Comparison of ENCODE assay signal across 1 cellular context in the genomic region with DNA sequence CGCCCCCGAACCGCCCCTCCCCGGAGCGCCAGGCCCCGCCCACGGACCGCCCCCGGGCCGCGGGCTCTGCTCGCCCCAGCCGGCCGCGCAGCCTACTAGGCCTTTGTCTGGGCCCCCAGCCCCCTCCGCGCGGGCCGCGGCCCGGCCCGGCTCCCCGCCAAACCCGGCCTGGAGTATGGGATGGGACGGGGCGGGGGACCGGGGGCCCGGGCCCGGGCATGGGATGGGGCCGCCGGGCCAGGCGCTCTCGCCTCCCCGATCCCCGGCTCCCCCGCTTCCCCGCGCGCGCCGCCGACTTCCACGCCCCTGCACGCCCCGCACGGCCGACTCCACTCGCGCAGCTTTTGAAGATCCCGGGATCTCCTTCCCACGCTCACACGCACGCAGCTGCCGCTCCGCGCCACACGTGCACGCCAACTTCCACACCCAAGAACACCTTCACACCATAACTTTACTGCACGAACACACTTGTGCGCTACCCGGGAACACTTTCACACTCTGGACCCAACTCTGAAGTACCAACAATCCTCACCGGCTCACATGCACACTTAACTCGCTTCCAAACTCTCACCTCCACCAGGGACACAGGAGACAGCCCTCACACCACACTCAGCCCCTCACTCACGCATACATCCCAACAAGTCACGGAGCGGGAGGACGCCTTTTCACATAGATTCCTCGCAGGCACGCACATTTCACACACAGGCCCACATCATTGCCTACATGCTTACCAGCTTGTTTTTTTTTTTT.
TF ChIP-seq lines count a peak whose summit lies in the region.

No MANE protein-coding gene starts in this region.

TF ChIP-seq in HepG2, 621 proteins besides CTCF, POLR2A, EP300 and RAD21 (continued from another document and continues in another):
- TF ChIP-seq, protein P1, sequence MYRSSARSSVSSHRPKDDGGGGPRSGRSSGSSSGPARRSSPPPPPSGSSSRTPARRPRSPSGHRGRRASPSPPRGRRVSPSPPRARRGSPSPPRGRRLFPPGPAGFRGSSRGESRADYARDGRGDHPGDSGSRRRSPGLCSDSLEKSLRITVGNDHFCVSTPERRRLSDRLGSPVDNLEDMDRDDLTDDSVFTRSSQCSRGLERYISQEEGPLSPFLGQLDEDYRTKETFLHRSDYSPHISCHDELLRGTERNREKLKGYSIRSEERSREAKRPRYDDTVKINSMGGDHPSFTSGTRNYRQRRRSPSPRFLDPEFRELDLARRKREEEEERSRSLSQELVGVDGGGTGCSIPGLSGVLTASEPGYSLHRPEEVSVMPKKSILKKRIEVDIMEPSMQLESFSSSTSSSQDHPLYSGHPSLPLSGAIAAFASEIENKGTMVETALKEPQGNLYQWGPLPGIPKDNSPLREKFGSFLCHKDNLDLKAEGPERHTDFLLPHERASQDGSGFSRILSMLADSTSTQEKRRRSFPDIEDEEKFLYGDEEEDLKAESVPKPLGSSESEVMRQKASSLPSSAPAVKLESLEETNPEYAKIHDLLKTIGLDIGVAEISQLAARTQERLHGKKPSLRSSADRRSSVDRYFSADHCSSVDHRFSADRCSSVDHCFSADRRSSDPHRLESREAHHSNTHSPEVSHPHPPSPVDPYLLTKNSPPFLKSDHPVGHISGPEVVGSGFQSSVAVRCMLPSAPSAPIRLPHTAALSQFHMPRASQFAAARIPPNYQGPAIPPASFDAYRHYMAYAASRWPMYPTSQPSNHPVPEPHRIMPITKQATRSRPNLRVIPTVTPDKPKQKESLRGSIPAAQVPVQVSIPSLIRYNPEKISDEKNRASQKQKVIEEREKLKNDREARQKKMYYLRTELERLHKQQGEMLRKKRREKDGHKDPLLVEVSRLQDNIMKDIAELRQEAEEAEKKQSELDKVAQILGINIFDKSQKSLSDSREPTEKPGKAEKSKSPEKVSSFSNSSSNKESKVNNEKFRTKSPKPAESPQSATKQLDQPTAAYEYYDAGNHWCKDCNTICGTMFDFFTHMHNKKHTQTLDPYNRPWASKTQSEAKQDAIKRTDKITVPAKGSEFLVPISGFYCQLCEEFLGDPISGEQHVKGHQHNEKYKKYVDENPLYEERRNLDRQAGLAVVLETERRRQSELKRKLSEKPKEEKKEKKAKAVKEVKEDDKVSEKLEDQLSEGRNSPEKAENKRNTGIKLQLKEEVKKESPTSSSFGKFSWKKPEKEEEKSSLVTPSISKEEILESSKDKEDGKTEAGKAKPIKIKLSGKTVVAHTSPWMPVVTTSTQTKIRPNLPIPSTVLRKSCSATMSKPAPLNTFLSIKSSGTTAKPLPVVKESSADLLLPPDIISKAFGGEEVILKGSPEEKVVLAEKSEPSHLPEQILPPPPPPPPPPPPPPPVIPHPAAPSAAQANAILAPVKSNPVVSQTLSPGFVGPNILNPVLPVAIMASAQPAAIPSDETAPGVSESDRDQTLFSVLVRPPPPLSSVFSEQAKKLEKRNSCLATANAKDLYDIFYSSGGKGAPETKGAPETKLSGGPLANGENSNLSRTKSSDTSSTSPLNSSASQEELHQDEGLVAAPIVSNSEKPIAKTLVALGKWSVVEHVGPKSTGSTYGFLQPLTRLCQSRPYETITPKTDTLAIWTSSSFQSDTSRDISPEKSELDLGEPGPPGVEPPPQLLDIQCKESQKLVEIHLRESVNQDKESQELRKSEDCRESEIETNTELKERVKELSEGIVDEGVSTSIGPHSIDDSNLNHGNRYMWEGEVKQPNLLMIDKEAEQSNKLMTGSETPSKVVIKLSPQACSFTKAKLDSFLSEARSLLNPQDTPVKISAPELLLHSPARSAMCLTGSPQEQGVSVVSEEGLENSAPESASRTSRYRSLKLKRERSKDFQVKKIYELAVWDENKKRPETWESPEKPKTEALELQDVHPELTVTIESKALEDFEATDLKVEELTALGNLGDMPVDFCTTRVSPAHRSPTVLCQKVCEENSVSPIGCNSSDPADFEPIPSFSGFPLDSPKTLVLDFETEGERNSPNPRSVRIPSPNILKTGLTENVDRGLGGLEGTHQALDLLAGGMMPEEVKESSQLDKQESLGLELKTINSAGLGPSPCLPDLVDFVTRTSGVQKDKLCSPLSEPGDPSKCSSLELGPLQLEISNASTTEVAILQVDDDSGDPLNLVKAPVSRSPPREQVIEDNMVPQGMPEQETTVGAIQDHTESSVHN (CRISPR knock-in tag; IDR thresholded peaks at IDR 0.05) = 0 out of 2 replicates have a peak, but pooled peaks have one; percentile 53
- TF ChIP-seq ZNF354B (CRISPR knock-in tag; IDR thresholded peaks at IDR 0.05) (no peak), ZNF138 (CRISPR knock-in tag; IDR thresholded peaks at IDR 0.05; ENCODE audit: low read depth) (0 out of 2 replicates have a peak, but pooled peaks have one; percentile 57), ZNF720 (CRISPR knock-in tag; IDR thresholded peaks at IDR 0.05) (no peak), RNF2 (conservative IDR thresholded peaks at IDR 0.05; ENCODE audit: low read depth) (peak; percentile 42; the same call in 1 of the 2 replicates), ZBTB38 (CRISPR knock-in tag; IDR thresholded peaks at IDR 0.05) (peak; percentile 41; the same call in 1 of the 2 replicates), MEIS2 (CRISPR knock-in tag; IDR thresholded peaks at IDR 0.05) (no peak), RFXAP (CRISPR knock-in tag; IDR thresholded peaks at IDR 0.05; ENCODE audit: borderline replicate concordance) (no peak; the same call in 1 of the 2 replicates), ZNF232 (CRISPR knock-in tag; IDR thresholded peaks at IDR 0.05; ENCODE audit: borderline replicate concordance) (no peak), ZNF574 (CRISPR knock-in tag; IDR thresholded peaks at IDR 0.05) (no peak), ZNF570 (CRISPR knock-in tag; IDR thresholded peaks at IDR 0.05; ENCODE audit: borderline replicate concordance) (no peak), SRY (CRISPR knock-in tag; IDR thresholded peaks at IDR 0.05) (no peak), NFE2L2 (IDR thresholded peaks at IDR 0.05; ENCODE audit: low read length) (no peak), SALL1 (CRISPR knock-in tag; IDR thresholded peaks at IDR 0.05) (peak; percentile 61), KAT8 (CRISPR knock-in tag; IDR thresholded peaks at IDR 0.05) (0 out of 2 replicates have a peak, but pooled peaks have one; percentile 17), NKX3-1 (CRISPR knock-in tag; IDR thresholded peaks at IDR 0.05) (no peak), ZGPAT (CRISPR knock-in tag; IDR thresholded peaks at IDR 0.05) (0 out of 2 replicates have a peak, but pooled peaks have one; percentile 19), ZSCAN9 (CRISPR knock-in tag; IDR thresholded peaks at IDR 0.05; ENCODE audit: borderline replicate concordance) (no peak), ZNF282 (IDR thresholded peaks at IDR 0.05; ENCODE audit: partially characterized antibody) (no peak), CAMTA2 (CRISPR knock-in tag; IDR thresholded peaks at IDR 0.05; ENCODE audit: borderline replicate concordance) (no peak), TBX3 (IDR thresholded peaks at IDR 0.05; ENCODE audit: borderline replicate concordance) (0 out of 2 replicates have a peak, but pooled peaks have one; percentile 26), ZNF841 (CRISPR knock-in tag; IDR thresholded peaks at IDR 0.05; ENCODE audit: borderline replicate concordance) (no peak), ZFP62 (CRISPR knock-in tag; IDR thresholded peaks at IDR 0.05) (no peak), ZNF530 (CRISPR knock-in tag; IDR thresholded peaks at IDR 0.05; ENCODE audit: low read depth) (no peak), HIVEP1 (CRISPR knock-in tag; IDR thresholded peaks at IDR 0.05) (no peak)
- TF ChIP-seq, protein P2, sequence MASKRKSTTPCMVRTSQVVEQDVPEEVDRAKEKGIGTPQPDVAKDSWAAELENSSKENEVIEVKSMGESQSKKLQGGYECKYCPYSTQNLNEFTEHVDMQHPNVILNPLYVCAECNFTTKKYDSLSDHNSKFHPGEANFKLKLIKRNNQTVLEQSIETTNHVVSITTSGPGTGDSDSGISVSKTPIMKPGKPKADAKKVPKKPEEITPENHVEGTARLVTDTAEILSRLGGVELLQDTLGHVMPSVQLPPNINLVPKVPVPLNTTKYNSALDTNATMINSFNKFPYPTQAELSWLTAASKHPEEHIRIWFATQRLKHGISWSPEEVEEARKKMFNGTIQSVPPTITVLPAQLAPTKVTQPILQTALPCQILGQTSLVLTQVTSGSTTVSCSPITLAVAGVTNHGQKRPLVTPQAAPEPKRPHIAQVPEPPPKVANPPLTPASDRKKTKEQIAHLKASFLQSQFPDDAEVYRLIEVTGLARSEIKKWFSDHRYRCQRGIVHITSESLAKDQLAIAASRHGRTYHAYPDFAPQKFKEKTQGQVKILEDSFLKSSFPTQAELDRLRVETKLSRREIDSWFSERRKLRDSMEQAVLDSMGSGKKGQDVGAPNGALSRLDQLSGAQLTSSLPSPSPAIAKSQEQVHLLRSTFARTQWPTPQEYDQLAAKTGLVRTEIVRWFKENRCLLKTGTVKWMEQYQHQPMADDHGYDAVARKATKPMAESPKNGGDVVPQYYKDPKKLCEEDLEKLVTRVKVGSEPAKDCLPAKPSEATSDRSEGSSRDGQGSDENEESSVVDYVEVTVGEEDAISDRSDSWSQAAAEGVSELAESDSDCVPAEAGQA (IDR thresholded peaks at IDR 0.05; ENCODE audit: low read depth) = no peak
- TF ChIP-seq, protein P2 (CRISPR knock-in tag; IDR thresholded peaks at IDR 0.05; ENCODE audit: borderline replicate concordance) = no peak
- TF ChIP-seq, protein P3, sequence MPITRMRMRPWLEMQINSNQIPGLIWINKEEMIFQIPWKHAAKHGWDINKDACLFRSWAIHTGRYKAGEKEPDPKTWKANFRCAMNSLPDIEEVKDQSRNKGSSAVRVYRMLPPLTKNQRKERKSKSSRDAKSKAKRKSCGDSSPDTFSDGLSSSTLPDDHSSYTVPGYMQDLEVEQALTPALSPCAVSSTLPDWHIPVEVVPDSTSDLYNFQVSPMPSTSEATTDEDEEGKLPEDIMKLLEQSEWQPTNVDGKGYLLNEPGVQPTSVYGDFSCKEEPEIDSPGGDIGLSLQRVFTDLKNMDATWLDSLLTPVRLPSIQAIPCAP (CRISPR knock-in tag; IDR thresholded peaks at IDR 0.05; ENCODE audit: low read depth) = no peak
- TF ChIP-seq, protein P4, sequence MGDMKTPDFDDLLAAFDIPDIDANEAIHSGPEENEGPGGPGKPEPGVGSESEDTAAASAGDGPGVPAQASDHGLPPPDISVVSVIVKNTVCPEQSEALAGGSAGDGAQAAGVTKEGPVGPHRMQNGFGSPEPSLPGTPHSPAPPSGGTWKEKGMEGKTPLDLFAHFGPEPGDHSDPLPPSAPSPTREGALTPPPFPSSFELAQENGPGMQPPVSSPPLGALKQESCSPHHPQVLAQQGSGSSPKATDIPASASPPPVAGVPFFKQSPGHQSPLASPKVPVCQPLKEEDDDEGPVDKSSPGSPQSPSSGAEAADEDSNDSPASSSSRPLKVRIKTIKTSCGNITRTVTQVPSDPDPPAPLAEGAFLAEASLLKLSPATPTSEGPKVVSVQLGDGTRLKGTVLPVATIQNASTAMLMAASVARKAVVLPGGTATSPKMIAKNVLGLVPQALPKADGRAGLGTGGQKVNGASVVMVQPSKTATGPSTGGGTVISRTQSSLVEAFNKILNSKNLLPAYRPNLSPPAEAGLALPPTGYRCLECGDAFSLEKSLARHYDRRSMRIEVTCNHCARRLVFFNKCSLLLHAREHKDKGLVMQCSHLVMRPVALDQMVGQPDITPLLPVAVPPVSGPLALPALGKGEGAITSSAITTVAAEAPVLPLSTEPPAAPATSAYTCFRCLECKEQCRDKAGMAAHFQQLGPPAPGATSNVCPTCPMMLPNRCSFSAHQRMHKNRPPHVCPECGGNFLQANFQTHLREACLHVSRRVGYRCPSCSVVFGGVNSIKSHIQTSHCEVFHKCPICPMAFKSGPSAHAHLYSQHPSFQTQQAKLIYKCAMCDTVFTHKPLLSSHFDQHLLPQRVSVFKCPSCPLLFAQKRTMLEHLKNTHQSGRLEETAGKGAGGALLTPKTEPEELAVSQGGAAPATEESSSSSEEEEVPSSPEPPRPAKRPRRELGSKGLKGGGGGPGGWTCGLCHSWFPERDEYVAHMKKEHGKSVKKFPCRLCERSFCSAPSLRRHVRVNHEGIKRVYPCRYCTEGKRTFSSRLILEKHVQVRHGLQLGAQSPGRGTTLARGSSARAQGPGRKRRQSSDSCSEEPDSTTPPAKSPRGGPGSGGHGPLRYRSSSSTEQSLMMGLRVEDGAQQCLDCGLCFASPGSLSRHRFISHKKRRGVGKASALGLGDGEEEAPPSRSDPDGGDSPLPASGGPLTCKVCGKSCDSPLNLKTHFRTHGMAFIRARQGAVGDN (CRISPR knock-in tag; IDR thresholded peaks at IDR 0.05) = peak; percentile 78
